ENCODE assay signal across 8 cellular contexts in genomic region chr11:63635762-63636465, GRCh38. TPM values are rescaled to one million over a fixed set of nuclear protein-coding genes. Genes with fewer than 3 reads are reported as not detected.
DNase-seq lines count a peak whose midpoint lies in the region; ATAC-seq and TF ChIP-seq lines count a peak whose summit lies in the region.

No MANE protein-coding gene starts in this region.

- peak; percentile 66 to 86 (median 78) for ATAC-seq in psoas muscle
- peak; percentile 87 for ATAC-seq in aorta (ENCODE audit: low FRiP score)
- no peak for ATAC-seq in HG03139 (IDR thresholded peaks at IDR 0.05; ENCODE audit: unreplicated experiment)

- TF ChIP-seq RAD21 in Ishikawa (IDR thresholded peaks at IDR 0.05; ENCODE audit: low read depth), result peak; percentile 76

- no peak overlapping the region for H3K9ac ChIP-seq in SK-N-MC (ENCODE audit: insufficient read length)

- no peaks in the 10 kb centered on the region for H3K9me3 Mint-ChIP-seq in activated naive CD4-positive, alpha-beta T cell treated with anti-CD3 and anti-CD28 coated beads, Interleukin-2, amount 50 U/mL, for 24 hours
- no peaks in the 10 kb centered on the region for H3K9me3 Mint-ChIP-seq in glutamatergic neuron (ENCODE audit: unreplicated experiment)

- H3K36me3 ChIP-seq in SK-N-MC (ENCODE audit: insufficient read depth, low read length) (peaks cover 47% of the 10 kb centered on the region), psoas muscle (ENCODE audit: insufficient read depth in 1 of 2, low read depth in 1 of 2) (peaks cover 3 to 93% of the 10 kb centered on the region in 2 donors), aorta (ENCODE audit: control insufficient read depth in 1 of 2, insufficient read depth in 2 of 2, low read length in 1 of 2) (peaks cover 0 to 3% of the 10 kb centered on the region in 2 donors)

- 67 to 72% (median 70%) methylated on average over 10 of the region's 10 CpGs for WGBS in psoas muscle, 3 donors
- WGBS in aorta, 2 donors, result 57 to 60% methylated on average over 10 of the region's 10 CpGs

- intact Hi-C loops in psoas muscle (cut with DNase I) (loop anchor here (2.0 to 5.0 kb wide), 2 partner anchors 101 to 157 kb away; no protein-coding TSS in a partner anchor), aorta (cut with DNase I) (loop anchor here (1.0 to 10.0 kb wide), 3 partner anchors 158 to 751 kb away; partner anchors contain the start of gene SLC3A2 (in 1 of the 2))

- TF ChIP-seq CTCF in glutamatergic neuron (IDR thresholded peaks at IDR 0.05; ENCODE audit: partially characterized antibody, unreplicated experiment) (peak; percentile 75), psoas muscle (IDR thresholded peaks at IDR 0.05) (peak; percentile 83)

- no peaks in the 10 kb centered on the region for H3K9me3 ChIP-seq in SK-N-MC (ENCODE audit: low read depth, low read length)
- no peaks in the 10 kb centered on the region for H3K9me3 ChIP-seq in psoas muscle
- H3K9me3 ChIP-seq in aorta (ENCODE audit: control insufficient read depth, low read length), result no peaks in the 10 kb centered on the region

- H3K27me3 Mint-ChIP-seq in activated naive CD4-positive, alpha-beta T cell treated with anti-CD3 and anti-CD28 coated beads, Interleukin-2, amount 50 U/mL, for 24 hours, result no peaks in the 10 kb centered on the region
- peaks cover 2% of the 10 kb centered on the region for H3K27me3 Mint-ChIP-seq in glutamatergic neuron (ENCODE audit: unreplicated experiment)

- H3K4me3 ChIP-seq in SK-N-MC (no peak overlapping the region), psoas muscle (no peak overlapping the region), aorta (ENCODE audit: low read length in 2 of 2) (no peak overlapping the region)

- H3K4me3 Mint-ChIP-seq in activated naive CD4-positive, alpha-beta T cell treated with anti-CD3 and anti-CD28 coated beads, Interleukin-2, amount 50 U/mL, for 24 hours, result no peak overlapping the region
- no peak overlapping the region for H3K4me3 Mint-ChIP-seq in glutamatergic neuron (ENCODE audit: unreplicated experiment)

- DNase-seq in DMS114 treated with DMSO at 0.1 percent for 48 hours (lab: John Stamatoyannopoulos, UW; ENCODE audit: unreplicated experiment) (peak; percentile 41), SK-N-MC (ENCODE audit: low read depth, low spot score) (peak; percentile 24), glutamatergic neuron (peak; percentile 74), psoas muscle (peak; percentile 30 to 58), aorta (peak in 1 of 2 donors; percentile 59)

- peaks cover 14% of the 10 kb centered on the region for H3K36me3 Mint-ChIP-seq in activated naive CD4-positive, alpha-beta T cell treated with anti-CD3 and anti-CD28 coated beads, Interleukin-2, amount 50 U/mL, for 24 hours
- H3K36me3 Mint-ChIP-seq in glutamatergic neuron (ENCODE audit: unreplicated experiment), result peaks cover 2% of the 10 kb centered on the region

- H3K27me3 ChIP-seq in psoas muscle (ENCODE audit: insufficient read depth in 3 of 3, low read length in 2 of 3) (no peaks in the 10 kb centered on the region), aorta (ENCODE audit: control insufficient read depth in 1 of 2, insufficient read depth in 2 of 2, low read length in 1 of 2) (no peaks in the 10 kb centered on the region)

- H3K4me1 ChIP-seq in psoas muscle (no peaks in the 10 kb centered on the region), aorta (ENCODE audit: control insufficient read depth in 1 of 2, insufficient read depth in 2 of 2, low read length in 2 of 2) (no peaks in the 10 kb centered on the region)

- TF ChIP-seq EP300 in Ishikawa (IDR thresholded peaks at IDR 0.05; ENCODE audit: borderline replicate concordance), result no peak

- peak overlapping the region; percentile 3 for H3K27ac Mint-ChIP-seq in activated naive CD4-positive, alpha-beta T cell treated with anti-CD3 and anti-CD28 coated beads, Interleukin-2, amount 50 U/mL, for 24 hours
- H3K27ac Mint-ChIP-seq in glutamatergic neuron (ENCODE audit: unreplicated experiment), result no peak overlapping the region

- peaks cover 22% of the 10 kb centered on the region for H3K4me1 Mint-ChIP-seq in activated naive CD4-positive, alpha-beta T cell treated with anti-CD3 and anti-CD28 coated beads, Interleukin-2, amount 50 U/mL, for 24 hours
- H3K4me1 Mint-ChIP-seq in glutamatergic neuron (ENCODE audit: low read depth, unreplicated experiment), result peaks cover 1% of the 10 kb centered on the region

- no peak overlapping the region for H3K27ac ChIP-seq in SK-N-MC
- no peak overlapping the region for H3K27ac ChIP-seq in psoas muscle
- H3K27ac ChIP-seq in aorta (ENCODE audit: low read depth in 1 of 2, low read length in 2 of 2), result no peak overlapping the region

TF ChIP-seq in Ishikawa, 13 proteins besides CTCF, POLR2A, EP300 and RAD21:
- no peak for TF ChIP-seq USF1 (IDR thresholded peaks at IDR 0.05)

RNA-seq across cellular contexts. Expression of gene PLAAT3, which starts 21.7 kb away (rescaled TPM):
- 43.6 TPM for total RNA-seq in glutamatergic neuron (ENCODE audit: unreplicated experiment)
- total RNA-seq in psoas muscle, result 100 to 1,000 TPM in 1 of 4 donors, 10 to 100 TPM in 3; 67.6 to 102 (median 83.6) TPM
- polyA plus RNA-seq in psoas muscle, result 100 to 1,000 TPM in 1 of 3 donors, 10 to 100 TPM in 2; 50.0 to 115 (median 82.3) TPM
- 10 to 100 TPM; 52.5 to 62.6 TPM for total RNA-seq in aorta
- polyA plus RNA-seq in aorta, result 10 to 100 TPM; 47.2 to 69.5 TPM

RNA-seq across cellular contexts. Expression of gene ATL3, which starts 35.3 kb away (rescaled TPM):
- total RNA-seq in glutamatergic neuron (ENCODE audit: unreplicated experiment) (9.4 TPM), psoas muscle (10 to 100 TPM in 3 of 4 donors, 1 to 10 TPM in 1; 9.4 to 12.2 (median 10.7) TPM), aorta (100 to 1,000 TPM; 147 to 220 TPM)
- polyA plus RNA-seq in psoas muscle (1 to 10 TPM; 3.2 to 6.4 (median 3.3) TPM), aorta (10 to 100 TPM; 27.5 to 42.4 TPM)

RNA-seq across cellular contexts. Expression of gene RTN3, which starts 45.4 kb away (rescaled TPM):
- total RNA-seq in glutamatergic neuron (ENCODE audit: unreplicated experiment) (338 TPM), psoas muscle (100 to 1,000 TPM in 1 of 4 donors, 10 to 100 TPM in 3; 40.5 to 110 (median 70.8) TPM), aorta (10 to 100 TPM; 72.3 to 89.4 TPM)
- polyA plus RNA-seq in psoas muscle (100 to 1,000 TPM in 1 of 3 donors, 10 to 100 TPM in 2; 35.3 to 162 (median 62.0) TPM), aorta (10 to 100 TPM; 42.4 to 80.9 TPM)

Comparison
In these comparisons a context has a peak if more than half of its experiments do, and no peak if none do; other contexts are left out.
1. RNA of gene ATL3, which starts 35.3 kb away (total RNA-seq): 147 to 220 TPM in aorta; 9.4 to 12.2 TPM in psoas muscle and 9.4 TPM in glutamatergic neuron (single experiment); every median in the first group is over 10 times any median in the second.